1 cellular context compared by ENCODE assay signal in genomic region chr6:34887753-34888440, GRCh38.
TF ChIP-seq lines count a peak whose summit lies in the region.

Gene TAF11 (minus strand): TSS chr6:34888042. CDS start chr6:34887957, 85 bp downstream.

TF ChIP-seq in HepG2, 621 proteins besides CTCF, POLR2A, EP300 and RAD21 (continued from another document and continues in another):
- 0 out of 2 replicates have a peak, but pooled peaks have one; percentile 49 for TF ChIP-seq ZBTB2 (CRISPR knock-in tag; IDR thresholded peaks at IDR 0.05; ENCODE audit: low read depth)
- TF ChIP-seq SIX1 (CRISPR knock-in tag; IDR thresholded peaks at IDR 0.05; ENCODE audit: borderline replicate concordance): peak; percentile 96
- peak; percentile 46 for TF ChIP-seq RBFOX2 (IDR thresholded peaks at IDR 0.05; ENCODE audit: low read depth, low read length)
- TF ChIP-seq ZNF605 (CRISPR knock-in tag; IDR thresholded peaks at IDR 0.05): peak; percentile 80; the same call in 1 of the 2 replicates
- TF ChIP-seq NR2F1 (CRISPR knock-in tag; IDR thresholded peaks at IDR 0.05): no peak
- peak; percentile 96 for TF ChIP-seq ZNF280B (CRISPR knock-in tag; IDR thresholded peaks at IDR 0.05; ENCODE audit: borderline replicate concordance)
- TF ChIP-seq PLSCR1 (CRISPR knock-in tag; IDR thresholded peaks at IDR 0.05; ENCODE audit: borderline replicate concordance): no peak
- TF ChIP-seq NFYC (CRISPR knock-in tag; IDR thresholded peaks at IDR 0.05): peak; percentile 75
- TF ChIP-seq CEBPG (CRISPR knock-in tag; IDR thresholded peaks at IDR 0.05): peak; percentile 63; the same call in 1 of the 2 replicates
- TF ChIP-seq ZBTB40 (IDR thresholded peaks at IDR 0.05): no peak
- peak; percentile 83 for TF ChIP-seq ZBTB40 (CRISPR knock-in tag; IDR thresholded peaks at IDR 0.05)
- TF ChIP-seq DZIP1 (CRISPR knock-in tag; IDR thresholded peaks at IDR 0.05): peak; percentile 80; the same call in 1 of the 2 replicates
- TF ChIP-seq MAX (IDR thresholded peaks at IDR 0.05): peak; percentile 91
- TF ChIP-seq TEAD2 (CRISPR knock-in tag; IDR thresholded peaks at IDR 0.05): no peak
- peak; percentile 71 for TF ChIP-seq ZKSCAN1 (IDR thresholded peaks at IDR 0.05; ENCODE audit: low read length)
- peak; percentile 84 for TF ChIP-seq RXRB (CRISPR knock-in tag; IDR thresholded peaks at IDR 0.05; ENCODE audit: borderline replicate concordance)
- TF ChIP-seq MYPOP (CRISPR knock-in tag; IDR thresholded peaks at IDR 0.05): peak; percentile 44; the same call in 1 of the 2 replicates
- peak; percentile 97 for TF ChIP-seq ZEB1 (IDR thresholded peaks at IDR 0.05; ENCODE audit: insufficient replicate concordance, low read depth)
- TF ChIP-seq RFX3 (CRISPR knock-in tag; IDR thresholded peaks at IDR 0.05): no peak
- 0 out of 2 replicates have a peak, but pooled peaks have one; percentile 83 for TF ChIP-seq ZC3H4 (CRISPR knock-in tag; IDR thresholded peaks at IDR 0.05; ENCODE audit: borderline replicate concordance)
- peak; percentile 93 for TF ChIP-seq HMGXB3 (CRISPR knock-in tag; IDR thresholded peaks at IDR 0.05; ENCODE audit: borderline replicate concordance)
- no peak for TF ChIP-seq ZNF251 (CRISPR knock-in tag; IDR thresholded peaks at IDR 0.05)
- peak; percentile 89 for TF ChIP-seq NR2C2 (CRISPR knock-in tag; IDR thresholded peaks at IDR 0.05; ENCODE audit: borderline replicate concordance)
- peak; percentile 96 for TF ChIP-seq ATF7 (IDR thresholded peaks at IDR 0.05)
- TF ChIP-seq ATF7 (CRISPR knock-in tag; IDR thresholded peaks at IDR 0.05): peak; percentile 84; the same call in 1 of the 2 replicates
- TF ChIP-seq ZNF556 (CRISPR knock-in tag; IDR thresholded peaks at IDR 0.05; ENCODE audit: borderline replicate concordance): peak; percentile 68; the same call in 1 of the 2 replicates
- TF ChIP-seq RFXAP (CRISPR knock-in tag; IDR thresholded peaks at IDR 0.05; ENCODE audit: borderline replicate concordance): peak; percentile 69; the same call in 1 of the 2 replicates
- TF ChIP-seq KDM6A (CRISPR knock-in tag; IDR thresholded peaks at IDR 0.05; ENCODE audit: low read depth): no peak; the same call in 1 of the 2 replicates
- peak; percentile 48 for TF ChIP-seq MIER2 (CRISPR knock-in tag; IDR thresholded peaks at IDR 0.05)
- TF ChIP-seq RBAK (CRISPR knock-in tag; IDR thresholded peaks at IDR 0.05): 0 out of 2 replicates have a peak, but pooled peaks have one; percentile 39
- peak; percentile 66 for TF ChIP-seq ZFP91 (CRISPR knock-in tag; IDR thresholded peaks at IDR 0.05; ENCODE audit: borderline replicate concordance)
- peak; percentile 96 for TF ChIP-seq ELF4 (CRISPR knock-in tag; IDR thresholded peaks at IDR 0.05; ENCODE audit: borderline replicate concordance)
- TF ChIP-seq TBX2 (CRISPR knock-in tag; IDR thresholded peaks at IDR 0.05; ENCODE audit: borderline replicate concordance): peak; percentile 70
- TF ChIP-seq TAF1 (CRISPR knock-in tag; IDR thresholded peaks at IDR 0.05): peak; percentile 84
